ENCODE assay signal across 1 cellular context in the genomic region with DNA sequence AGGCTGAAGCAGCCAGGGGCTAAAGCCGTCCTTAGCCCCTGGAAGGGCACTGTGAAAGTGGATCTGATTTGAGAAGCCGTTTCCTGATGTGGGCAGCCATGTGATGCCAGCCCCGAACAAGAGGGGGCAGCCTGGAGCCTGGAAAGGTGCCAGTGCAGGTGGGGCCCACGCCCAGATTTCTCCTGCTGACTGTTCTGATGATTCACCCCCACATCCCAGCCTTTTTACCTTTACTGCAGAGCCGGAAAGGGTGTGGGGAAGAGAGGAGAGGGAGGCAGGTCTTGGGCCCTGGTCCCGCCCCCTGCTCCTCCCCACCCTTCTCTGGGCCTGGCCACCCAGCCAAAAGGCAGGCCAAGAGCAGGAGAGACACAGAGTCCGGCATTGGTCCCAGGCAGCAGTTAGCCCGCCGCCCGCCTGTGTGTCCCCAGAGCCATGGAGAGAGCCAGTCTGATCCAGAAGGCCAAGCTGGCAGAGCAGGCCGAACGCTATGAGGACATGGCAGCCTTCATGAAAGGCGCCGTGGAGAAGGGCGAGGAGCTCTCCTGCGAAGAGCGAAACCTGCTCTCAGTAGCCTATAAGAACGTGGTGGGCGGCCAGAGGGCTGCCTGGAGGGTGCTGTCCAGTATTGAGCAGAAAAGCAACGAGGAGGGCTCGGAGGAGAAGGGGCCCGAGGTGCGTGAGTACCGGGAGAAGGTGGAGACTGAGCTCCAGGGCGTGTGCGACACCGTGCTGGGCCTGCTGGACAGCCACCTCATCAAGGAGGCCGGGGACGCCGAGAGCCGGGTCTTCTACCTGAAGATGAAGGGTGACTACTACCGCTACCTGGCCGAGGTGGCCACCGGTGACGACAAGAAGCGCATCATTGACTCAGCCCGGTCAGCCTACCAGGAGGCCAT.
A peak's percentile ranks its signal among the peaks of the same experiment; 100 is the strongest.
TF ChIP-seq lines count a peak whose summit lies in the region.

Gene SFN, plus strand, starts transcription at position 369 of the 896 bp plus-strand sequence. Its CDS starts 64 bp downstream, at position 433.

TF ChIP-seq in GM12878, 131 proteins besides CTCF, POLR2A, EP300 and RAD21:
- TF ChIP-seq GATAD2B (conservative IDR thresholded peaks at IDR 0.05; ENCODE audit: low read depth) (no peak), STAT3 (IDR thresholded peaks at IDR 0.05; ENCODE audit: low read depth, low read length) (no peak), HDAC6 (IDR thresholded peaks at IDR 0.05; ENCODE audit: unreplicated experiment) (no peak), PML (IDR thresholded peaks at IDR 0.05; ENCODE audit: low read length) (no peak), E4F1 (IDR thresholded peaks at IDR 0.05; ENCODE audit: borderline replicate concordance, partially characterized antibody) (no peak), SMC3 (IDR thresholded peaks at IDR 0.05; ENCODE audit: borderline replicate concordance, low read length) (peak; percentile 29; the same call in 1 of the 2 replicates), CBX5 (IDR thresholded peaks at IDR 0.05; ENCODE audit: low read depth) (no peak), FOS (IDR thresholded peaks at IDR 0.05; ENCODE audit: borderline replicate concordance, extremely low read depth, insufficient read length) (no peak), YY1 (IDR thresholded peaks at IDR 0.05; ENCODE audit: low read depth, low read length) (0 out of 2 replicates have a peak, but pooled peaks have one; percentile 20), EGR1 (IDR thresholded peaks at IDR 0.05; ENCODE audit: borderline replicate concordance in 1 of 2, low read depth in 2 of 2, low read length in 2 of 2) (0 out of 3 replicates have a peak, but pooled peaks of 1 of the 2 experiments have one; percentile 7), STAT1 (conservative IDR thresholded peaks at IDR 0.05) (no peak)
- TF ChIP-seq, protein P1, sequence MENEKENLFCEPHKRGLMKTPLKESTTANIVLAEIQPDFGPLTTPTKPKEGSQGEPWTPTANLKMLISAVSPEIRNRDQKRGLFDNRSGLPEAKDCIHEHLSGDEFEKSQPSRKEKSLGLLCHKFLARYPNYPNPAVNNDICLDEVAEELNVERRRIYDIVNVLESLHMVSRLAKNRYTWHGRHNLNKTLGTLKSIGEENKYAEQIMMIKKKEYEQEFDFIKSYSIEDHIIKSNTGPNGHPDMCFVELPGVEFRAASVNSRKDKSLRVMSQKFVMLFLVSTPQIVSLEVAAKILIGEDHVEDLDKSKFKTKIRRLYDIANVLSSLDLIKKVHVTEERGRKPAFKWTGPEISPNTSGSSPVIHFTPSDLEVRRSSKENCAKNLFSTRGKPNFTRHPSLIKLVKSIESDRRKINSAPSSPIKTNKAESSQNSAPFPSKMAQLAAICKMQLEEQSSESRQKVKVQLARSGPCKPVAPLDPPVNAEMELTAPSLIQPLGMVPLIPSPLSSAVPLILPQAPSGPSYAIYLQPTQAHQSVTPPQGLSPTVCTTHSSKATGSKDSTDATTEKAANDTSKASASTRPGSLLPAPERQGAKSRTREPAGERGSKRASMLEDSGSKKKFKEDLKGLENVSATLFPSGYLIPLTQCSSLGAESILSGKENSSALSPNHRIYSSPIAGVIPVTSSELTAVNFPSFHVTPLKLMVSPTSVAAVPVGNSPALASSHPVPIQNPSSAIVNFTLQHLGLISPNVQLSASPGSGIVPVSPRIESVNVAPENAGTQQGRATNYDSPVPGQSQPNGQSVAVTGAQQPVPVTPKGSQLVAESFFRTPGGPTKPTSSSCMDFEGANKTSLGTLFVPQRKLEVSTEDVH (IDR thresholded peaks at IDR 0.05; ENCODE audit: low read depth, partially characterized antibody): no peak
